In the genomic region with DNA sequence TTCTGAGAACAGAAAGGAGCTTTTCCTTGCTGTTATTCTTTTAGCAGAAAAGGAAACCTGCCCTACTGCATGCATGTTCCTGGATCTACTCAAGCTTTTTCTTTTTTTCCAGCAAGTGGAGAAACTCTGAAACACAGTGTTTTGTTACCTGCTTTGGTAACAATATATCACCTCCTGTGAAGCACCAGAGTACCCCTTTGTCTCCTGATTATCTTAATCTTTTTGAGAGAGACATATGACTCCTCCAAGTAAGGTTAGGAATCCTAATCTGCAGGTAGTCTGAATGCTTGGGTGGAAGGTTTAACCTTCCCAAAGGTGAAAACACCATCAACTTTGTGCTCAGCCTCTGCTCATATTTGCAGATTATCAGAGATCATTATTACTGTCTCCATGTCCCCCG, we compare ENCODE assay signal across 1 cellular context.
TF ChIP-seq lines count a peak whose summit lies in the region.

No MANE protein-coding gene starts in this region.

TF ChIP-seq in SK-N-SH treated with all-trans-retinoic acid at 6 μM for 48 hours, 23 proteins besides CTCF, POLR2A, EP300 and RAD21 (continued from another document):
- no peak for TF ChIP-seq CSRNP3 (CRISPR knock-in tag; IDR thresholded peaks at IDR 0.05)
